In the genomic region with DNA sequence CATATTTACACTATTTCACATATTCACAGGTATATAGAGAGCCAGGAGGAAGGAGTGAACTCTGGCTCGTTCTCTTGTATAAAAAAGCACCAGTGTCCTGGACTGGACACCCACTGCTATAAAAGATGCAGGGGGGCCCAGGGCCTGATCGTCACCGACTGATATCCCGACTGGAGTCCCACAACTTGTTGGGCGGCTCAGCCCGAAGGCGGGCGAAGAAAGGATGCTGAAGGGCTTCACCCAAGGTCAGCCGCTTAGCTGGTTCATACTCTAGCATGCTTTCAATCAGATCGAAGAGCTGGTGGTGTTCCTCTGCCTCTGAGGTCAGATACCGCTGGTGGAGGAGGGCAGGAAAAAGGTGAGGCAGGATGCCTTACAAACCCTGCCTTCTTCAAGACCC, we compare ENCODE assay signal across 12 cellular contexts. TPM values are rescaled to one million over a fixed set of nuclear protein-coding genes. Genes with fewer than 3 reads are reported as not detected.
DNase-seq lines count a peak whose midpoint lies in the region; ATAC-seq and TF ChIP-seq lines count a peak whose summit lies in the region.
"Had no signal": no experiment of that assay in that cellular context is flagged by ENCODE, and none has a peak within 500 bp of the region (broad histone marks: within the 10 kb centered on the region; RNA-seq: fewer than 3 reads in every experiment).

No MANE protein-coding gene starts in this region.

- peaks cover 63% of the 10 kb centered on the region for H3K36me3 ChIP-seq in HUES48 (ENCODE audit: control insufficient read depth, insufficient read depth, low read length)
- H3K36me3 ChIP-seq in adipocyte (ENCODE audit: control insufficient read depth, insufficient read depth, low read length, severe bottlenecking), result peaks cover 62% of the 10 kb centered on the region
- peaks cover 77% of the 10 kb centered on the region for H3K36me3 ChIP-seq in upper lobe of right lung

- no peak for ATAC-seq in naive thymus-derived CD8-positive, alpha-beta T cell
- no peak for ATAC-seq in HG02642 (IDR thresholded peaks at IDR 0.05; ENCODE audit: poor library complexity, unreplicated experiment)
- ATAC-seq in HG03045 (IDR thresholded peaks at IDR 0.05; ENCODE audit: unreplicated experiment), result no peak
- no peak for ATAC-seq in upper lobe of right lung

- no peaks in the 10 kb centered on the region for H3K9me3 Mint-ChIP-seq in CD14-positive monocyte
- H3K9me3 Mint-ChIP-seq in naive thymus-derived CD8-positive, alpha-beta T cell, result no peaks in the 10 kb centered on the region

- peak overlapping the region in 6 of 7 donors; percentile 52 to 97 (median 92) for H3K27ac Mint-ChIP-seq in CD14-positive monocyte
- H3K27ac Mint-ChIP-seq in naive thymus-derived CD8-positive, alpha-beta T cell, result peak overlapping the region in 9 of 10 donors; percentile 38 to 99 (median 96)

- peaks cover 20% of the 10 kb centered on the region for H3K4me1 Mint-ChIP-seq in CD14-positive monocyte
- peaks cover 21 to 36% (median 29%) of the 10 kb centered on the region in 4 donors for H3K4me1 Mint-ChIP-seq in naive thymus-derived CD8-positive, alpha-beta T cell

- H3K4me3 ChIP-seq in HUES48 (ENCODE audit: low read depth, low read length), result no peak overlapping the region
- no peak overlapping the region for H3K4me3 ChIP-seq in adipocyte (ENCODE audit: low read length)
- no peak overlapping the region for H3K4me3 ChIP-seq in upper lobe of right lung

- DNase-seq in CD14-positive monocyte (ENCODE audit: low spot score) (no peak), adipocyte (ENCODE audit: low read depth) (no peak), SIG-M5 treated with dmso at 0.1 percent for 504 hours (lab: John Stamatoyannopoulos, UW; ENCODE audit: unreplicated experiment) (no peak), upper lobe of right lung (no peak)
- no peak for DNase-seq in naive thymus-derived CD8-positive, alpha-beta T cell
- DNase-seq: activated effector memory CD4-positive, alpha-beta T cell treated with Interleukin-2 at 50 U/mL for 16 hours; effector CD8-positive, alpha-beta T cell; Kasumi-1; NCI-H446 had no signal

- H3K27me3 Mint-ChIP-seq in CD14-positive monocyte (ENCODE audit: low read depth in 3 of 3), result no peaks in the 10 kb centered on the region
- H3K27me3 Mint-ChIP-seq in naive thymus-derived CD8-positive, alpha-beta T cell, result no peaks in the 10 kb centered on the region

- POLR2A ChIA-PET in naive thymus-derived CD8-positive, alpha-beta T cell (lab: Charles Lee), result interaction anchor here (0.8 to 1.6 kb wide), 4 partner anchors 10 to 18 kb away, joined by 3 to 9 read pairs (median 3); a partner anchor contains a TSS

- peak overlapping the region in 1 of 2 donors; percentile 93 for H3K4me3 Mint-ChIP-seq in CD14-positive monocyte
- H3K4me3 Mint-ChIP-seq in naive thymus-derived CD8-positive, alpha-beta T cell, result peak overlapping the region; percentile 24 to 99 (median 94)

- H3K4me1 ChIP-seq in HUES48 (ENCODE audit: control insufficient read depth, insufficient read depth, low read length) (peaks cover 8% of the 10 kb centered on the region), adipocyte (ENCODE audit: control insufficient read depth, insufficient read depth, low read length) (peaks cover 17% of the 10 kb centered on the region), upper lobe of right lung (peaks cover 12% of the 10 kb centered on the region)

- H3K9me3 ChIP-seq in HUES48 (ENCODE audit: control insufficient read depth, insufficient read depth, low read length), result no peaks in the 10 kb centered on the region
- no peaks in the 10 kb centered on the region for H3K9me3 ChIP-seq in adipocyte (ENCODE audit: control insufficient read depth, low read length)
- H3K9me3 ChIP-seq in upper lobe of right lung, result no peaks in the 10 kb centered on the region

- TF ChIP-seq CTCF in CD14-positive monocyte (IDR thresholded peaks at IDR 0.05) (no peak), upper lobe of right lung (IDR thresholded peaks at IDR 0.05) (no peak)

- intact Hi-C loops in CD14-positive monocyte (cut with micrococcal nuclease), result loop anchor here in 1 of 2 donors (2.0 kb wide), 2 partner anchors 14 to 46 kb away; a partner anchor contains a TSS
- intact Hi-C loops in upper lobe of right lung (cut with DNase I), result no loop called here

- H3K9ac ChIP-seq in HUES48 (ENCODE audit: low read depth, low read length), result no peak overlapping the region
- peak overlapping the region; percentile 95 for H3K9ac ChIP-seq in adipocyte (ENCODE audit: low read length)

- H3K27ac ChIP-seq in HUES48 (ENCODE audit: low read depth, low read length) (peak overlapping the region; percentile 92), upper lobe of right lung (no peak overlapping the region)

- peaks cover 64 to 73% of the 10 kb centered on the region in 2 donors for H3K36me3 Mint-ChIP-seq in CD14-positive monocyte
- H3K36me3 Mint-ChIP-seq in naive thymus-derived CD8-positive, alpha-beta T cell, result peaks cover 0 to 74% (median 14%) of the 10 kb centered on the region in 3 donors

- no peaks in the 10 kb centered on the region for H3K27me3 ChIP-seq in HUES48 (ENCODE audit: control insufficient read depth, insufficient read depth, low read length)
- H3K27me3 ChIP-seq in adipocyte (replicated peaks; ENCODE audit: control insufficient read depth, insufficient read depth, low read length), result no peaks in the 10 kb centered on the region
- no peaks in the 10 kb centered on the region for H3K27me3 ChIP-seq in upper lobe of right lung

RNA-seq across cellular contexts. Expression of a gene that starts 0.9 kb away (rescaled TPM):
- 10 to 100 TPM; 64.9 to 69.8 TPM for polyA plus RNA-seq in CD14-positive monocyte
- total RNA-seq in naive thymus-derived CD8-positive, alpha-beta T cell, result 100 to 1,000 TPM in 1 of 2 experiments, 10 to 100 TPM in 1; 93.3 to 105 TPM
- polyA plus RNA-seq in naive thymus-derived CD8-positive, alpha-beta T cell, result 100 to 1,000 TPM; 124 to 189 (median 138) TPM
- total RNA-seq in upper lobe of right lung, result 70.9 TPM

RNA-seq across cellular contexts. Expression of a gene that starts 7.8 kb away (rescaled TPM):
- 1 to 10 TPM in 1 of 2 donors, under 1 TPM in 1; 0.87 to 1.9 TPM for polyA plus RNA-seq in CD14-positive monocyte
- total RNA-seq in naive thymus-derived CD8-positive, alpha-beta T cell, result 10 to 100 TPM; 10.7 to 13.5 TPM
- polyA plus RNA-seq in naive thymus-derived CD8-positive, alpha-beta T cell, result 1 to 10 TPM; 1.8 to 2.5 (median 2.3) TPM
- total RNA-seq in upper lobe of right lung, result 27.8 TPM

RNA-seq across cellular contexts. Expression of a gene that starts 10.2 kb away (rescaled TPM):
- polyA plus RNA-seq in CD14-positive monocyte, result 1 to 10 TPM; 7.3 to 9.6 TPM
- 100 to 1,000 TPM; 115 to 134 TPM for total RNA-seq in naive thymus-derived CD8-positive, alpha-beta T cell
- polyA plus RNA-seq in naive thymus-derived CD8-positive, alpha-beta T cell, result 10 to 100 TPM; 11.3 to 22.6 (median 12.9) TPM
- 51.2 TPM for total RNA-seq in upper lobe of right lung

RNA-seq across cellular contexts. Expression of a gene that starts 14.2 kb away (rescaled TPM):
- polyA plus RNA-seq in CD14-positive monocyte, result under 1 TPM in 1 of 2 donors, not detected in 1; 0.15 TPM
- total RNA-seq in naive thymus-derived CD8-positive, alpha-beta T cell, result 1 to 10 TPM; 3.9 to 4.1 TPM
- under 1 TPM in 2 of 3 donors, not detected in 1; 0.20 to 0.51 TPM for polyA plus RNA-seq in naive thymus-derived CD8-positive, alpha-beta T cell
- 2.6 TPM for total RNA-seq in upper lobe of right lung

RNA-seq across cellular contexts. Expression of a gene that starts 38.2 kb away (rescaled TPM):
- not detected for polyA plus RNA-seq in CD14-positive monocyte
- total RNA-seq in naive thymus-derived CD8-positive, alpha-beta T cell, result not detected
- not detected for polyA plus RNA-seq in naive thymus-derived CD8-positive, alpha-beta T cell
- not detected for total RNA-seq in upper lobe of right lung
